10 cellular contexts compared by ENCODE assay signal in genomic region chr1:204530932-204531331, GRCh38. TPM values are rescaled to one million over a fixed set of nuclear protein-coding genes. Genes with fewer than 3 reads are reported as not detected.
A peak's percentile ranks its signal among the peaks of the same experiment; 100 is the strongest.
DNase-seq lines count a peak whose midpoint lies in the region; ATAC-seq and TF ChIP-seq lines count a peak whose summit lies in the region.
"Had no signal": no experiment of that assay in that cellular context is flagged by ENCODE, and none has a peak within 500 bp of the region (broad histone marks: within the 10 kb centered on the region; RNA-seq: fewer than 3 reads in every experiment).

No MANE protein-coding gene starts in this region.

- H3K27me3 Mint-ChIP-seq in activated naive CD8-positive, alpha-beta T cell, result no peaks in the 10 kb centered on the region

- H3K9me3 ChIP-seq in uterus, result no peaks in the 10 kb centered on the region
- H3K9me3 ChIP-seq: tibial nerve had no signal

- no peaks in the 10 kb centered on the region for H3K36me3 ChIP-seq in uterus

- H3K36me3 Mint-ChIP-seq in activated naive CD8-positive, alpha-beta T cell, result peaks cover 18% of the 10 kb centered on the region

- H3K27ac Mint-ChIP-seq in activated naive CD8-positive, alpha-beta T cell, result peak overlapping the region; percentile 13

- no peaks in the 10 kb centered on the region for H3K27me3 ChIP-seq in uterus
- H3K27me3 ChIP-seq: tibial nerve had no signal

- H3K4me3 ChIP-seq in uterus, result no peak overlapping the region
- H3K4me3 ChIP-seq: tibial nerve had no signal

- H3K4me1 ChIP-seq in uterus, result no peaks in the 10 kb centered on the region

- no peak for TF ChIP-seq CTCF in uterus (IDR thresholded peaks at IDR 0.05)

- TF ChIP-seq POLR2A in uterus (IDR thresholded peaks at IDR 0.05), result no peak

- intact Hi-C loops in uterus (cut with DNase I; ENCODE audit: low total_unique reads), result no loop called here
- intact Hi-C loops in left ventricle myocardium superior (cut with micrococcal nuclease), result no loop called here

- H3K27ac ChIP-seq in uterus, result no peak overlapping the region
- H3K27ac ChIP-seq: tibial nerve had no signal

- H3K9me3 Mint-ChIP-seq in activated naive CD8-positive, alpha-beta T cell (ENCODE audit: low read depth), result no peaks in the 10 kb centered on the region

- no peak overlapping the region for H3K4me3 Mint-ChIP-seq in activated naive CD8-positive, alpha-beta T cell

- peaks cover 30% of the 10 kb centered on the region for H3K4me1 Mint-ChIP-seq in activated naive CD8-positive, alpha-beta T cell (ENCODE audit: low read depth)

- DNase-seq in uterus, result no peak
- DNase-seq in left ventricle myocardium superior, result no peak
- no peak for DNase-seq in NCI-H1694 treated with DMSO at 0.1 percent for 48 hours (lab: John Stamatoyannopoulos, UW)
- DNase-seq in GM03348 (ENCODE audit: low spot score), result no peak
- DNase-seq: KBM-7 had no signal

- ATAC-seq in GM18508 (IDR thresholded peaks at IDR 0.05; ENCODE audit: insufficient read depth, unreplicated experiment) (peak; percentile 87), GM21390 (IDR thresholded peaks at IDR 0.05; ENCODE audit: unreplicated experiment) (peak; percentile 90), HG03139 (IDR thresholded peaks at IDR 0.05; ENCODE audit: unreplicated experiment) (peak; percentile 73), left ventricle myocardium superior (no peak)

RNA-seq across cellular contexts. Expression of gene MDM4, which starts 14.7 kb away (rescaled TPM):
- total RNA-seq in uterus, result 100 to 1,000 TPM in 3 of 4 donors, 10 to 100 TPM in 1; 31.0 to 141 (median 134) TPM
- total RNA-seq in left ventricle myocardium superior, result 30.1 TPM

RNA-seq across cellular contexts. Expression of gene PIK3C2B, which starts 36.3 kb away (rescaled TPM):
- 10 to 100 TPM in 3 of 4 donors, 1 to 10 TPM in 1; 7.4 to 81.5 (median 38.3) TPM for total RNA-seq in uterus
- 23.6 TPM for total RNA-seq in left ventricle myocardium superior
